18 cellular contexts compared by ENCODE assay signal in the genomic region with DNA sequence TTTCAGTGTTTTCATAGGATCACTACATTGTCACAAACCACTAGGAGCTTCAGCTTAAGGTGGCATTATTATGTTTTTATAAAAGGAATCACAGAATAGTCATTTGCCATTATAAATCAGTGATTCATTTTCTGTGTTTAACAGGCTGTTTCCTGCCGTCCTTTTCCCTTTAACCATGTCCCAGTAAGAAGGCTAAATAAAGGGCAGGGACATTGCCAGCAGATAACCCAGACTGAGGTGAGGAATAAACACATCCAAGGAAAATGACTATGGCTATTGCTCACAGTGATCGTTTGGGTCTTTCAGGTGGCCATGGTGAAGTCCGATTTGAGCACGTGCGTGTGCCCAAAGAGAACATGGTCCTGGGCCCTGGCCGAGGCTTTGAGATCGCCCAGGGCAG. TPM values are rescaled to one million over a fixed set of nuclear protein-coding genes. Genes with fewer than 3 reads are reported as not detected.
DNase-seq lines count a peak whose midpoint lies in the region; ATAC-seq and TF ChIP-seq lines count a peak whose summit lies in the region.
"Had no signal": no experiment of that assay in that cellular context is flagged by ENCODE, and none has a peak within 500 bp of the region (broad histone marks: within the 10 kb centered on the region; RNA-seq: fewer than 3 reads in every experiment).

No MANE protein-coding gene starts in this region.

- H3K4me1 ChIP-seq in heart right ventricle (peaks cover 6 to 31% (median 14%) of the 10 kb centered on the region in 9 donors), lung (ENCODE audit: control insufficient read depth in 2 of 2, insufficient read depth in 2 of 2, low read length in 2 of 2) (peaks cover 0 to 3% of the 10 kb centered on the region in 2 donors)
- H3K4me1 ChIP-seq: A549 had no signal

- 63 to 66% methylated on average over 7 of the region's 7 CpGs for WGBS in heart right ventricle, 2 donors
- 80 to 84% methylated on average over 7 of the region's 7 CpGs for WGBS in lung, 2 donors

- H3K4me3 ChIP-seq in heart right ventricle (no peak overlapping the region), lung (no peak overlapping the region)
- H3K4me3 ChIP-seq: A549 had no signal

- H3K4me1 Mint-ChIP-seq in brain = peaks cover 5% of the 10 kb centered on the region
- H3K4me1 Mint-ChIP-seq: B cell, CD14-positive monocyte had no signal

- no peak for TF ChIP-seq CTCF in brain (conservative IDR thresholded peaks at IDR 0.05)
- no peak for TF ChIP-seq CTCF in heart right ventricle (IDR thresholded peaks at IDR 0.05)
- TF ChIP-seq CTCF in lung (IDR thresholded peaks at IDR 0.05; ENCODE audit: control extremely low read depth, extremely low read depth) = no peak

- intact Hi-C loops in heart right ventricle (cut with DNase I) = no loop called here

- H3K36me3 ChIP-seq in heart right ventricle (peaks cover 0 to 86% (median 39%) of the 10 kb centered on the region in 9 donors), lung (ENCODE audit: control insufficient read depth in 2 of 2, insufficient read depth in 2 of 2, low read length in 2 of 2) (peaks cover 7 to 36% of the 10 kb centered on the region in 2 donors)

- peak overlapping the region in 1 of 5 experiments; percentile 14 for H3K4me3 Mint-ChIP-seq in brain
- H3K4me3 Mint-ChIP-seq: B cell, CD14-positive monocyte had no signal

- H3K9me3 ChIP-seq in heart right ventricle = no peaks in the 10 kb centered on the region
- peaks cover 0 to 1% of the 10 kb centered on the region in 2 donors for H3K9me3 ChIP-seq in lung (ENCODE audit: control insufficient read depth in 2 of 2, insufficient read depth in 1 of 2, low read length in 1 of 2)
- H3K9me3 ChIP-seq: A549 had no signal

- peak overlapping the region in 3 of 5 experiments; percentile 38 to 94 (median 94) for H3K27ac Mint-ChIP-seq in brain
- H3K27ac Mint-ChIP-seq: B cell had no signal

- H3K9me3 Mint-ChIP-seq in brain = no peaks in the 10 kb centered on the region
- H3K9me3 Mint-ChIP-seq: CD14-positive monocyte had no signal

- DNase-seq in dermis microvascular lymphatic vessel endothelial cell (ENCODE audit: low read depth in 2 of 2) (peak; percentile 43 to 84), heart right ventricle (no peak), lung (ENCODE audit: low spot score) (no peak), germinal center (ENCODE audit: low spot score) (no peak), HuH-7 (ENCODE audit: low spot score) (no peak)
- DNase-seq: MM.1S, NCI-H1048, NCI-H1417 treated with DMSO at 0.1 percent for 48 hours, NCI-H187, NCI-H2107, NCI-H69, SHP77 had no signal

- H3K36me3 Mint-ChIP-seq in brain = peaks cover 40% of the 10 kb centered on the region

- H3K27me3 ChIP-seq in heart right ventricle (no peaks in the 10 kb centered on the region), lung (ENCODE audit: control insufficient read depth, insufficient read depth) (no peaks in the 10 kb centered on the region)

- ATAC-seq in heart right ventricle = peak in 6 of 8 donors; percentile 14 to 49 (median 33)
- no peak for ATAC-seq in lung (ENCODE audit: insufficient read depth, low FRiP score)
- no peak for ATAC-seq in HG03342 (IDR thresholded peaks at IDR 0.05; ENCODE audit: unreplicated experiment)
- no peak for ATAC-seq in HG02870 (IDR thresholded peaks at IDR 0.05; ENCODE audit: unreplicated experiment)
- ATAC-seq: A549 had no signal

- no peaks in the 10 kb centered on the region for H3K27me3 Mint-ChIP-seq in brain
- H3K27me3 Mint-ChIP-seq: B cell had no signal

- H3K27ac ChIP-seq in heart right ventricle (peak overlapping the region; percentile 33 to 74 (median 61)), lung (ENCODE audit: low read depth in 1 of 2, low read length in 1 of 2) (peak overlapping the region; percentile 0 to 54)
- H3K27ac ChIP-seq: A549 had no signal

RNA-seq across cellular contexts. Expression of a gene that starts 17.9 kb away (rescaled TPM):
- 157 TPM for polyA plus RNA-seq in brain (ENCODE audit: insufficient read depth, low read depth, low replicate concordance)
- 40.6 and 62.2 TPM in 2 replicates for total RNA-seq in dermis microvascular lymphatic vessel endothelial cell
- 100 to 1,000 TPM; 240 to 403 (median 348) TPM for total RNA-seq in heart right ventricle
- 100 to 1,000 TPM in 1 of 2 donors, 10 to 100 TPM in 1; 60.6 to 151 TPM for polyA plus RNA-seq in heart right ventricle
- 100 to 1,000 TPM in 1 of 2 donors, 10 to 100 TPM in 1; 48.5 to 324 TPM for total RNA-seq in lung
- 100 to 1,000 TPM; 157 to 158 TPM for polyA plus RNA-seq in lung

Comparison
In these comparisons a context has a peak if more than half of its experiments do, and no peak if none do; other contexts are left out.
1. DNase-seq: peak in dermis microvascular lymphatic vessel endothelial cell (2 of 2); none in heart right ventricle (0 of 2), lung (single experiment), germinal center (single experiment) and HuH-7 (single experiment).
2. ATAC-seq: peak in heart right ventricle (6 of 8); none in lung (single experiment), HG03342 (single experiment) and HG02870 (single experiment).